ENCODE assay signal across 16 cellular contexts in the genomic region with DNA sequence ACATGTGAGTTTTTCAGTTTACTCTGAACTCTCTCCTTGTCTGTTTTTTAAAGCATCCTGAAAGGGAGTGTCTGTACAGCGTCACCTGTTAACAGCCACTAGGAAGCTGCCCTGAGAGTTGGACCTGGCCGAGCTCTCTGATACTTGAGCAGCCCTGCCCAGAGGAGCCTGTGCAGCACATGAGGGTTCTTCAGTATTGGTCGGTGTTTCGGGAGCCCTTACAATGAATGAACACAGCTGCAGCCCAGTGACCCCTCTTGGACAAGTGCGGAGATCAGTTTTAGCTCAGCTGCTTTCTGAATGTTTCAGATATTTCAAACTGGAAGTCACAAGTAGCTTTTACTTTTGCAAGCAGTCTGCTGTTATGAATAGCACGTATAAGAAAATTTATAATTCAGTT.
"Had no signal": no experiment of that assay in that cellular context is flagged by ENCODE, and none has a peak within 500 bp of the region (broad histone marks: within the 10 kb centered on the region; RNA-seq: fewer than 3 reads in every experiment).

No MANE protein-coding gene starts in this region.

- H3K27me3 ChIP-seq: ascending aorta, pancreas had no signal

- H3K27me3 Mint-ChIP-seq: activated CD4-positive, alpha-beta T cell treated with anti-CD3 and anti-CD28 coated beads for 36 hours; activated naive CD4-positive, alpha-beta T cell treated with anti-CD3 and anti-CD28 coated beads, Interleukin-2, amount 50 U/mL, for 24 hours; stimulated activated naive CD8-positive, alpha-beta T cell treated with anti-CD3 and anti-CD28 coated beads, Interleukin-15, Interleukin-2, amounts not matched to agents 100 ng/mL and 50 ng/mL, for 24 hours had no signal

- H3K36me3 ChIP-seq: neutrophil, pancreas had no signal

- H3K9me3 Mint-ChIP-seq: activated naive CD4-positive, alpha-beta T cell treated with anti-CD3 and anti-CD28 coated beads, Interleukin-2, amount 50 U/mL, for 24 hours; natural killer cell treated with Interleukin-12 subunit alpha and Interleukin-12 subunit beta and Interleukin-15 and Interleukin-18, amount 100 ng/mL, for 72 hours; stimulated activated naive CD8-positive, alpha-beta T cell treated with anti-CD3 and anti-CD28 coated beads, Interleukin-15, Interleukin-2, amounts not matched to agents 100 ng/mL and 50 ng/mL, for 24 hours had no signal

- H3K4me1 ChIP-seq: pancreas had no signal

- H3K27ac ChIP-seq: ascending aorta, neutrophil, pancreas had no signal

- DNase-seq: activated CD4-positive, alpha-beta T cell treated with anti-CD3 and anti-CD28 coated beads for 36 hours; activated CD4-positive, alpha-beta T cell treated with anti-CD3 and anti-CD28 coated beads, Interleukin-2, amount 50 U/mL, for 48 hours; activated gamma-delta T cell; cerebellar nuclear complex; cortex of kidney; effector CD4-positive, alpha-beta T cell; mesenchymal stem cell; pancreas; T-helper 2 cell; trophoblast cell had no signal

- H3K4me3 Mint-ChIP-seq: activated CD4-positive, alpha-beta T cell treated with anti-CD3 and anti-CD28 coated beads for 36 hours; activated naive CD4-positive, alpha-beta T cell treated with anti-CD3 and anti-CD28 coated beads, Interleukin-2, amount 50 U/mL, for 24 hours; natural killer cell treated with Interleukin-12 subunit alpha and Interleukin-12 subunit beta and Interleukin-15 and Interleukin-18, amount 100 ng/mL, for 72 hours; stimulated activated naive CD8-positive, alpha-beta T cell treated with anti-CD3 and anti-CD28 coated beads, Interleukin-15, Interleukin-2, amounts not matched to agents 100 ng/mL and 50 ng/mL, for 24 hours had no signal

- ATAC-seq: activated CD4-positive, alpha-beta T cell treated with anti-CD3 and anti-CD28 coated beads for 36 hours; esophagus mucosa; natural killer cell treated with Interleukin-12 subunit alpha and Interleukin-12 subunit beta and Interleukin-15 and Interleukin-18, amount 100 ng/mL, for 72 hours; pancreas had no signal

- H3K36me3 Mint-ChIP-seq: activated naive CD4-positive, alpha-beta T cell treated with anti-CD3 and anti-CD28 coated beads, Interleukin-2, amount 50 U/mL, for 24 hours; natural killer cell treated with Interleukin-12 subunit alpha and Interleukin-12 subunit beta and Interleukin-15 and Interleukin-18, amount 100 ng/mL, for 72 hours had no signal

- H3K4me3 ChIP-seq: ascending aorta, pancreas had no signal

- H3K9me3 ChIP-seq: ascending aorta, neutrophil, pancreas had no signal

- H3K27ac Mint-ChIP-seq: activated CD4-positive, alpha-beta T cell treated with anti-CD3 and anti-CD28 coated beads for 36 hours; activated naive CD4-positive, alpha-beta T cell treated with anti-CD3 and anti-CD28 coated beads, Interleukin-2, amount 50 U/mL, for 24 hours; natural killer cell treated with Interleukin-12 subunit alpha and Interleukin-12 subunit beta and Interleukin-15 and Interleukin-18, amount 100 ng/mL, for 72 hours; stimulated activated naive CD8-positive, alpha-beta T cell treated with anti-CD3 and anti-CD28 coated beads, Interleukin-15, Interleukin-2, amounts not matched to agents 100 ng/mL and 50 ng/mL, for 24 hours had no signal
